ENCODE assay signal across 18 cellular contexts in the genomic region with DNA sequence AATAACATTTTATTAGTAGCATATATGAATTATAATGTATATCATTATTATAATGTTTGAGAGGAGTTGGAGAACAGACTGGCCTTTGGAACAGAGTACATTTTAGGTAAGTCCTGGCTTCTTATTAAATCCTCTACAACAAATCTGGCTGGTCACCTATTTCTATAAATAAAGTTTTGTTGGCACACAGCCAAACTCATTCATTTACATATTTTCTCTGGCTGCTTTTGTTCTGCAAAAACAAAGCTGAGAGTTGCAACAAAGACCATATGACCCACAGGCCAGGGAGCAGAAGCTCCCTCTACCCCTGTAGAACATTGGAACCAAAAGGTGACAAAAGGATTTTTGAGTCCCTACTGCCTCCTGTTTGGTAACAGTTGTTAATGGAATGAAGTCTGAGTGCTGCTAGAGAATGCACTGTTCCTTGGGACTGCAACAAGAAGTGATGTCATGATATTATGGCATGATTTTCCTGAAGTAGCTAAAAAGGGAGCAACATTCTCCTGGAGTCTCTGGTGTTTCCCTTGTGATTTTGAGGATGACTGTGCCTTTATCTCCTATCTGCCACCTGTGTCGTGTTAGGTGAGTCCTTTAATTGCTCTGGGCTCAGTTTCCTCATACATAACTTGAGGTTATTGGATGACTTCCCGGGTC. TPM values are rescaled to one million over a fixed set of nuclear protein-coding genes. Genes with fewer than 3 reads are reported as not detected.
"Had no signal": no experiment of that assay in that cellular context is flagged by ENCODE, and none has a peak within 500 bp of the region (broad histone marks: within the 10 kb centered on the region; RNA-seq: fewer than 3 reads in every experiment).

No MANE protein-coding gene starts in this region.

- H3K4me1 ChIP-seq: esophagus squamous epithelium, sigmoid colon, suprapubic skin had no signal

- H3K4me3 ChIP-seq: esophagus squamous epithelium, heart left ventricle, left ventricle myocardium inferior, sigmoid colon, suprapubic skin had no signal

- ATAC-seq: activated CD4-positive, CD25-positive, alpha-beta regulatory T cell treated with anti-CD3 and anti-CD28 coated beads, Interleukin-2, amount 50 U/mL, for 24 hours; activated CD8-positive, alpha-beta memory T cell treated with anti-CD3 and anti-CD28 coated beads, Interleukin-2, amount 10 ng/mL, durations not matched to agents 7 days and 5 days; activated T-cell treated with anti-CD3 and anti-CD28 coated beads, Interleukin-2, amount 50 U/mL, for 4 hours; heart left ventricle; stimulated activated naive CD8-positive, alpha-beta T cell treated with anti-CD3 and anti-CD28 coated beads, Interleukin-15, Interleukin-2, amounts not matched to agents 100 U/mL and 50 U/mL, for 24 hours had no signal

- H3K9me3 ChIP-seq: esophagus squamous epithelium, heart left ventricle, left ventricle myocardium inferior, sigmoid colon, suprapubic skin had no signal

- DNase-seq: activated CD4-positive, alpha-beta T cell treated with anti-CD3 and anti-CD28 coated beads, Interleukin-2, amount 50 U/mL, for 4 hours; activated CD8-positive, alpha-beta memory T cell treated with anti-CD3 and anti-CD28 coated beads, Interleukin-2, amount 10 ng/mL, durations not matched to agents 7 days and 5 days; activated effector memory CD4-positive, alpha-beta T cell treated with anti-CD3 and anti-CD28 coated beads, Interleukin-2, amount 50 U/mL, for 16 hours; activated T-cell treated with anti-CD3 and anti-CD28 coated beads, Interleukin-2, amount 50 U/mL, for 4 hours; anterior cingulate cortex; esophagus squamous epithelium; foreskin melanocyte; heart left ventricle; islet precursor cell; left ventricle myocardium inferior; sigmoid colon; stimulated activated CD4-positive, alpha-beta T cell treated with anti-CD3 and anti-CD28 coated beads, Interleukin-4, amount 100 ng/mL, for 1 hour; stimulated activated CD8-positive, alpha-beta memory T cell treated with anti-CD3 and anti-CD28 coated beads, Interleukin-4, amount 100 ng/mL, for 48 hours; stimulated activated naive CD8-positive, alpha-beta T cell treated with anti-CD3 and anti-CD28 coated beads, Interleukin-15, Interleukin-2, amounts not matched to agents 100 U/mL and 50 U/mL, for 24 hours had no signal

- H3K36me3 ChIP-seq: esophagus squamous epithelium, heart left ventricle, left ventricle myocardium inferior, sigmoid colon, suprapubic skin had no signal

- H3K27ac ChIP-seq: esophagus squamous epithelium, heart left ventricle, left ventricle myocardium inferior, sigmoid colon, suprapubic skin had no signal

RNA-seq across cellular contexts. Expression of gene SP9, which starts 22.0 kb away (rescaled TPM):
- total RNA-seq: activated CD8-positive, alpha-beta memory T cell treated with anti-CD3 and anti-CD28 coated beads, Interleukin-2, amount 10 ng/mL, durations not matched to agents 7 days and 5 days; activated T-cell treated with anti-CD3 and anti-CD28 coated beads, Interleukin-2, amount 50 U/mL, for 4 hours; esophagus squamous epithelium; left ventricle myocardium inferior; osteoblast; pulmonary artery endothelial cell; sigmoid colon had no signal
- polyA plus RNA-seq: heart left ventricle, sigmoid colon had no signal
